16 cellular contexts compared by ENCODE assay signal in the genomic region with DNA sequence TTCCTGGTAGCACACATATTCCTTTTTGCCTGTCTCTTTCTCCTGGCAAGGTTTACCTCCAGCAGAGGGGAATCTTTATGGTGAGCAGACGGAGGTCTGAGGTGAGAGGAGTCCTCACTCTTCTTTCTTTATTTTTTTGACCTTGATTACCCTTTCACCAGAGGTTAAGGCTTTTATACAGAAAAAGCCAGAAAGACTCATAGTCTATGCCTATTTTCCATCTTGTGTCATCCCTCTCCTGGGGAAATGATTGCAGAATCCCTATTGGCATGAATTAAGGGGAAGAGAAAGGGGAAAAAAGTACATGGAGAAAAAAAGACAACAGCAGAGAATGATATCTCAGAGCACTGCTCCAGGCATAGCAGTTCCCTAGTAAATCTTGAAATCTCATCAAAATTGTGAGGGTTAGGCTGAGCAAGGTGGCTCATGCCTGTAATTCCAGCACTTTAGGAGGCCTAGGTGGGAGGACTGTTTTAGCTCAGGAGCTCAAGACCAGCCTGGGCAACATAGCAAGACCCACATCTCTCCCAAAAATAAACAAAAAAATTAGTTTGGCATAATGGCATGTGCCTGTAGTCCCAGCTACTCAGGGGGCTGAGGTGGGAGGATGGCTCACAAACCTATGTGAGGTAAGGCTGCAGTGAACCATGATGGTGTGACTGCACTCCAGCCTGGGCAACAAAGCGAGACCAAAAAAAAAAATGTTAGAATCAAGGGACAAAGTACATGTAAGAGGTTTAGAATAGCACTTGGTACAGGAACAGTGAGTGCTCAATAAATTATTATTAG. TPM values are rescaled to one million over a fixed set of nuclear protein-coding genes. Genes with fewer than 3 reads are reported as not detected.
DNase-seq lines count a peak whose midpoint lies in the region; ATAC-seq, FAIRE-seq and TF ChIP-seq lines count a peak whose summit lies in the region.
"Had no signal": no experiment of that assay in that cellular context is flagged by ENCODE, and none has a peak within 500 bp of the region (broad histone marks: within the 10 kb centered on the region; RNA-seq: fewer than 3 reads in every experiment).

No MANE protein-coding gene starts in this region.

- no peaks in the 10 kb centered on the region for H3K9me3 Mint-ChIP-seq in dendritic cell treated with granulocyte-macrophage colony-stimulating factor and Interleukin-4, amounts not matched to agents 40 ng/mL and 50 ng/mL, for 4 days
- H3K9me3 Mint-ChIP-seq in nephron progenitor cell = no peaks in the 10 kb centered on the region
- no peaks in the 10 kb centered on the region for H3K9me3 Mint-ChIP-seq in activated CD8-positive, alpha-beta memory T cell treated with anti-CD3 and anti-CD28 coated beads, Interleukin-2, amount 10 ng/mL, durations not matched to agents 7 days and 5 days (ENCODE audit: low read depth)
- H3K9me3 Mint-ChIP-seq: effector memory CD8-positive, alpha-beta T cell; HFFc6 had no signal

- H3K4me1 Mint-ChIP-seq in dendritic cell treated with granulocyte-macrophage colony-stimulating factor and Interleukin-4, amounts not matched to agents 40 ng/mL and 50 ng/mL, for 4 days (ENCODE audit: low read depth) = peaks cover 5% of the 10 kb centered on the region
- peaks cover 16% of the 10 kb centered on the region for H3K4me1 Mint-ChIP-seq in nephron progenitor cell
- peaks cover 6% of the 10 kb centered on the region for H3K4me1 Mint-ChIP-seq in activated CD8-positive, alpha-beta memory T cell treated with anti-CD3 and anti-CD28 coated beads, Interleukin-2, amount 10 ng/mL, durations not matched to agents 7 days and 5 days

- peaks cover 28% of the 10 kb centered on the region for H3K79me2 ChIP-seq in HepG2 (ENCODE audit: insufficient read depth, low read length)

- no peak for TF ChIP-seq RAD21 in HepG2 (CRISPR knock-in tag; IDR thresholded peaks at IDR 0.05)

- H3K27ac ChIP-seq in HepG2 (ENCODE audit: extremely low read length, insufficient read depth, low read length) (no peak overlapping the region), right lobe of liver (no peak overlapping the region), kidney (ENCODE audit: low read depth in 2 of 2, low read length in 2 of 2) (peak overlapping the region in 1 of 2 donors; percentile 79)

- peak overlapping the region; percentile 20; the same call in 1 of the 2 replicates for H3K9ac ChIP-seq in HepG2 (ENCODE audit: insufficient read depth, low read depth, low read length)
- H3K9ac ChIP-seq in kidney (ENCODE audit: low read length in 2 of 2) = peak overlapping the region in 1 of 2 donors; percentile 4
- H3K9ac ChIP-seq: SK-N-SH had no signal

- peak overlapping the region; percentile 69 for H3K4me2 ChIP-seq in HepG2 (ENCODE audit: low read depth, low read length)

- H3K4me3 Mint-ChIP-seq in dendritic cell treated with granulocyte-macrophage colony-stimulating factor and Interleukin-4, amounts not matched to agents 40 ng/mL and 50 ng/mL, for 4 days = no peak overlapping the region
- peak overlapping the region; percentile 11 for H3K4me3 Mint-ChIP-seq in nephron progenitor cell
- H3K4me3 Mint-ChIP-seq in activated CD8-positive, alpha-beta memory T cell treated with anti-CD3 and anti-CD28 coated beads, Interleukin-2, amount 10 ng/mL, durations not matched to agents 7 days and 5 days = no peak overlapping the region
- H3K4me3 Mint-ChIP-seq: effector memory CD8-positive, alpha-beta T cell; HFFc6 had no signal

- H3K36me3 ChIP-seq in HepG2 (replicated peaks in 1 of 2; ENCODE audit: control insufficient read depth in 1 of 2, insufficient read depth in 2 of 2, low read length in 2 of 2) (no peaks in the 10 kb centered on the region), right lobe of liver (no peaks in the 10 kb centered on the region), kidney (ENCODE audit: control insufficient read depth in 1 of 2, insufficient read depth in 2 of 2, low read length in 2 of 2) (no peaks in the 10 kb centered on the region)
- H3K36me3 ChIP-seq: lower lobe of right lung had no signal

- peak overlapping the region; percentile 62 for H2AFZ ChIP-seq in HepG2 (ENCODE audit: low read length)

- TF ChIP-seq POLR2A in HepG2 (IDR thresholded peaks at IDR 0.05; ENCODE audit: insufficient read depth in 1 of 2, low read depth in 2 of 2, low read length in 2 of 2) (no peak), right lobe of liver (IDR thresholded peaks at IDR 0.05) (no peak)

- no peaks in the 10 kb centered on the region for H3K9me3 ChIP-seq in HepG2 (ENCODE audit: low read length)
- H3K9me3 ChIP-seq in right lobe of liver = no peaks in the 10 kb centered on the region
- no peaks in the 10 kb centered on the region for H3K9me3 ChIP-seq in kidney (ENCODE audit: control insufficient read depth in 1 of 2, low read length in 2 of 2)
- H3K9me3 ChIP-seq: body of pancreas, lower lobe of right lung, SK-N-SH had no signal

- TF ChIP-seq CTCF in HepG2 (CRISPR knock-in tag; IDR thresholded peaks at IDR 0.05) (no peak), right lobe of liver (IDR thresholded peaks at IDR 0.05) (no peak), nephron progenitor cell (IDR thresholded peaks at IDR 0.05) (no peak), kidney (IDR thresholded peaks at IDR 0.05; ENCODE audit: borderline replicate concordance, extremely low read depth, insufficient read depth) (no peak)

- H3K36me3 Mint-ChIP-seq in dendritic cell treated with granulocyte-macrophage colony-stimulating factor and Interleukin-4, amounts not matched to agents 40 ng/mL and 50 ng/mL, for 4 days (ENCODE audit: low read depth) = peaks cover 9% of the 10 kb centered on the region
- H3K36me3 Mint-ChIP-seq in nephron progenitor cell (ENCODE audit: low read depth) = no peaks in the 10 kb centered on the region
- no peaks in the 10 kb centered on the region for H3K36me3 Mint-ChIP-seq in activated CD8-positive, alpha-beta memory T cell treated with anti-CD3 and anti-CD28 coated beads, Interleukin-2, amount 10 ng/mL, durations not matched to agents 7 days and 5 days

- H3K4me1 ChIP-seq in HepG2 (ENCODE audit: insufficient read depth, low read length) = peaks cover 32% of the 10 kb centered on the region
- peaks cover 0 to 10% (median 4%) of the 10 kb centered on the region in 4 donors for H3K4me1 ChIP-seq in right lobe of liver
- peaks cover 5% of the 10 kb centered on the region in 2 donors for H3K4me1 ChIP-seq in kidney (ENCODE audit: control insufficient read depth in 1 of 2, insufficient read depth in 1 of 2, low read depth in 1 of 2, low read length in 2 of 2)

- no peak for DNase-seq in HepG2 (ENCODE audit: low spot score)
- no peak for DNase-seq in right lobe of liver
- no peak for DNase-seq in nephron progenitor cell
- DNase-seq in activated CD8-positive, alpha-beta memory T cell treated with anti-CD3 and anti-CD28 coated beads, Interleukin-2, amount 10 ng/mL, durations not matched to agents 7 days and 5 days = no peak
- DNase-seq in kidney = no peak
- DNase-seq: body of pancreas; effector memory CD8-positive, alpha-beta T cell; HFFc6; lower lobe of right lung; NCI-H1048; NCI-H2171 treated with DMSO at 0.1 percent for 48 hours; SK-N-SH had no signal

- TF ChIP-seq EP300 in HepG2 (IDR thresholded peaks at IDR 0.05; ENCODE audit: low read depth in 2 of 2, low read length in 2 of 2) (no peak), HepG2 (CRISPR knock-in tag; IDR thresholded peaks at IDR 0.05; ENCODE audit: borderline replicate concordance) (no peak)

- CTCF ChIA-PET in HepG2 (lab: Yijun Ruan, JAX; ENCODE audit: low intra/inter-chr PET ratio, low total read pairs) = no interaction called here
- CTCF ChIA-PET in activated CD8-positive, alpha-beta memory T cell treated with anti-CD3 and anti-CD28 coated beads, Interleukin-2, amount 10 ng/mL, durations not matched to agents 7 days and 5 days (lab: Charles Lee) = interaction anchor here (0.8 to 1.7 kb wide), 7 partner anchors 9 to 512 kb away, joined by 3 to 10 read pairs (median 4); no protein-coding TSS in a partner anchor

- peak overlapping the region; percentile 54 for H3K27ac Mint-ChIP-seq in dendritic cell treated with granulocyte-macrophage colony-stimulating factor and Interleukin-4, amounts not matched to agents 40 ng/mL and 50 ng/mL, for 4 days
- no peak overlapping the region for H3K27ac Mint-ChIP-seq in nephron progenitor cell
- no peak overlapping the region for H3K27ac Mint-ChIP-seq in activated CD8-positive, alpha-beta memory T cell treated with anti-CD3 and anti-CD28 coated beads, Interleukin-2, amount 10 ng/mL, durations not matched to agents 7 days and 5 days
- H3K27ac Mint-ChIP-seq: effector memory CD8-positive, alpha-beta T cell; HFFc6 had no signal

- in situ Hi-C loops in HepG2 (cut with HindIII; ENCODE audit: extremely low pct_ligation_motif_present, low pct_unique_long_range_greater_than_20kb) = no loop called here

- no peak for FAIRE-seq in HepG2 (lab: Jason Lieb, UNC)
- FAIRE-seq in kidney (lab: Jason Lieb, UNC) = no peak
- FAIRE-seq: GM12892 had no signal

- WGBS in HepG2 (ENCODE audit: low lambda C conversion rate) = 54% methylated on average over 2 of the region's 2 CpGs
- WGBS in right lobe of liver (ENCODE audit: insufficient coverage, low coverage, low lambda C conversion rate, missing lambda C conversion rate) = 96% methylated on average over 2 of the region's 2 CpGs

- no peaks in the 10 kb centered on the region; a peak in 1 of 5 replicates for H3K27me3 ChIP-seq in HepG2 (ENCODE audit: control insufficient read depth in 1 of 2, insufficient read depth in 2 of 2, low read length in 2 of 2)
- H3K27me3 ChIP-seq in right lobe of liver = no peaks in the 10 kb centered on the region
- H3K27me3 ChIP-seq: body of pancreas had no signal

- no TSS peak for BruUV-seq in HepG2 (replicated peaks; lab: Mats Ljungman, UMichigan)

- intact Hi-C loops in HepG2 (cut with micrococcal nuclease; ENCODE audit: unreplicated experiment) = loop anchor here (5.0 kb wide), 3 partner anchors 43 to 232 kb away; no protein-coding TSS in a partner anchor
- intact Hi-C loops in right lobe of liver (cut with DNase I) = no loop called here
- intact Hi-C loops in dendritic cell treated with granulocyte-macrophage colony-stimulating factor and Interleukin-4, amounts not matched to agents 40 ng/mL and 50 ng/mL, for 4 days (cut with micrococcal nuclease) = loop anchor here (5.0 kb wide), 1 partner anchor 232 kb away; no protein-coding TSS in a partner anchor
- intact Hi-C loops in kidney (cut with DNase I) = no loop called here

- peaks cover 8% of the 10 kb centered on the region; the same call in 1 of the 2 replicates for H4K20me1 ChIP-seq in HepG2 (ENCODE audit: insufficient read depth, low read length)

- H3K4me3 ChIP-seq in HepG2 (replicated peaks in 1 of 3; ENCODE audit: insufficient read depth in 1 of 3, low read depth in 2 of 3, low read length in 3 of 3) = peak overlapping the region in 1 of 3 experiments; percentile 95; a peak in 1 of 6 replicates
- H3K4me3 ChIP-seq in right lobe of liver = no peak overlapping the region
- H3K4me3 ChIP-seq in kidney (ENCODE audit: low read length in 2 of 2) = peak overlapping the region in 1 of 2 donors; percentile 13
- H3K4me3 ChIP-seq: body of pancreas, lower lobe of right lung had no signal

- POLR2A ChIA-PET in HepG2 (lab: Yijun Ruan, JAX) = interaction anchor here (0.9 to 1.9 kb wide), 5 partner anchors 10 to 128 kb away, joined by 3 to 11 read pairs (median 4); a partner anchor contains a TSS

- peaks cover 5% of the 10 kb centered on the region for H3K27me3 Mint-ChIP-seq in dendritic cell treated with granulocyte-macrophage colony-stimulating factor and Interleukin-4, amounts not matched to agents 40 ng/mL and 50 ng/mL, for 4 days
- peaks cover 8% of the 10 kb centered on the region for H3K27me3 Mint-ChIP-seq in nephron progenitor cell (ENCODE audit: low read depth, poor library complexity)
- peaks cover 9% of the 10 kb centered on the region for H3K27me3 Mint-ChIP-seq in activated CD8-positive, alpha-beta memory T cell treated with anti-CD3 and anti-CD28 coated beads, Interleukin-2, amount 10 ng/mL, durations not matched to agents 7 days and 5 days

- ATAC-seq in HepG2 = no peak
- ATAC-seq in right lobe of liver = no peak
- no peak for ATAC-seq in activated CD8-positive, alpha-beta memory T cell treated with anti-CD3 and anti-CD28 coated beads, Interleukin-2, amount 10 ng/mL, durations not matched to agents 7 days and 5 days
- no peak for ATAC-seq in GM19023 (IDR thresholded peaks at IDR 0.05; ENCODE audit: unreplicated experiment)
- ATAC-seq in GM18873 (IDR thresholded peaks at IDR 0.05; ENCODE audit: low FRiP score, unreplicated experiment) = no peak
- ATAC-seq: body of pancreas; effector memory CD8-positive, alpha-beta T cell; lower lobe of right lung had no signal

RNA-seq across cellular contexts. Expression of a gene that starts 1.2 kb away (rescaled TPM):
- total RNA-seq in HepG2 (2016; rRNA removed; fragmentation: Illumina TruSeq; extraction: Trizol) = 23.6 and 24.2 TPM in 2 replicates
- total RNA-seq in HepG2 (2016; cell fraction: cytosol; rRNA removed; fragmentation: Illumina TruSeq; extraction: Trizol; ENCODE audit: low read depth) = 8.5 and 8.7 TPM in 2 replicates
- total RNA-seq in HepG2 (2016; cell fraction: insoluble cytoplasmic fraction; rRNA removed; fragmentation: Illumina TruSeq; extraction: Trizol) = 22.0 and 24.6 TPM in 2 replicates
- 19.5 and 20.9 TPM in 2 replicates for total RNA-seq in HepG2 (2016; cell fraction: membrane; rRNA removed; fragmentation: Illumina TruSeq; extraction: Trizol)
- 25.0 and 27.4 TPM in 2 replicates for total RNA-seq in HepG2 (2016; cell fraction: nucleus; rRNA removed; fragmentation: Illumina TruSeq; extraction: Trizol)
- 14.8 and 22.3 TPM in 2 replicates for polyA plus RNA-seq in HepG2 (2011; rRNA removed)
- 8.3 and 15.5 TPM in 2 replicates for polyA plus RNA-seq in HepG2 (2011; cell fraction: cytosol; rRNA removed)
- 3.2 and 4.7 TPM in 2 replicates for polyA plus RNA-seq in HepG2 (2011; cell fraction: nucleus; rRNA removed)
- 13.5 and 14.3 TPM in 2 replicates for polyA plus RNA-seq in HepG2 (2012)
- polyA plus RNA-seq in HepG2 (2016; cell fraction: cytosol; fragmentation: Illumina TruSeq; extraction: Trizol; ENCODE audit: low read depth) = 2.4 and 2.7 TPM in 2 replicates
- 19.9 and 21.2 TPM in 2 replicates for polyA plus RNA-seq in HepG2 (2016; cell fraction: insoluble cytoplasmic fraction; fragmentation: Illumina TruSeq; extraction: Trizol; ENCODE audit: low read depth)
- polyA plus RNA-seq in HepG2 (2016; cell fraction: membrane; fragmentation: Illumina TruSeq; extraction: Trizol; ENCODE audit: low read depth) = 10.1 and 10.3 TPM in 2 replicates
- 23.7 and 24.4 TPM in 2 replicates for polyA plus RNA-seq in HepG2 (2016; cell fraction: nucleus; fragmentation: Illumina TruSeq; extraction: Trizol; ENCODE audit: insufficient read depth, low read depth)
- 26.4 and 36.0 TPM in 2 replicates for polyA minus RNA-seq in HepG2 (2011; rRNA and poly(A)+ RNA removed; ENCODE audit: low replicate concordance)
- polyA minus RNA-seq in HepG2 (2011; cell fraction: cytosol; rRNA and poly(A)+ RNA removed) = 25.1 and 26.4 TPM in 2 replicates
- 20.7 and 27.1 TPM in 2 replicates for polyA minus RNA-seq in HepG2 (2011; cell fraction: nucleus; rRNA and poly(A)+ RNA removed)
- total RNA-seq in right lobe of liver = 10 to 100 TPM in 1 of 6 experiments, 1 to 10 TPM in 5; 5.9 to 10.0 (median 9.0) TPM
- 10 to 100 TPM; 17.6 to 21.9 TPM for total RNA-seq in activated CD8-positive, alpha-beta memory T cell treated with anti-CD3 and anti-CD28 coated beads, Interleukin-2, amount 10 ng/mL, durations not matched to agents 7 days and 5 days
- 33.5 TPM for total RNA-seq in kidney
- 10.9 TPM for polyA plus RNA-seq in kidney (ENCODE audit: insufficient read depth, low read depth, low replicate concordance)

Comparison
In these comparisons a context has a peak if more than half of its experiments do, and no peak if none do; other contexts are left out.
1. intact Hi-C loops: an anchor here in HepG2 (5.0 kb wide) and dendritic cell treated with granulocyte-macrophage colony-stimulating factor and Interleukin-4, amounts not matched to agents 40 ng/mL and 50 ng/mL, for 4 days (5.0 kb wide); none called in right lobe of liver and kidney.